ENCODE assay signal across 18 cellular contexts in genomic region chr1:11788549-11789053, GRCh38. TPM values are rescaled to one million over a fixed set of nuclear protein-coding genes. Genes with fewer than 3 reads are reported as not detected.
DNase-seq lines count a peak whose midpoint lies in the region; ATAC-seq and TF ChIP-seq lines count a peak whose summit lies in the region.
"Had no signal": no experiment of that assay in that cellular context is flagged by ENCODE, and none has a peak within 500 bp of the region (broad histone marks: within the 10 kb centered on the region; RNA-seq: fewer than 3 reads in every experiment).

No MANE protein-coding gene starts in this region.

- ATAC-seq in foreskin keratinocyte: no peak
- no peak for ATAC-seq in naive thymus-derived CD4-positive, alpha-beta T cell
- ATAC-seq: activated T-cell treated with anti-CD3 and anti-CD28 coated beads, Interleukin-2, amount 50 U/mL, for 72 hours had no signal

- H3K4me1 Mint-ChIP-seq in naive thymus-derived CD4-positive, alpha-beta T cell: peaks cover 4 to 9% (median 6%) of the 10 kb centered on the region in 7 donors

- H3K27ac ChIP-seq in Peyer's patch: peak overlapping the region; percentile 68 to 93 (median 84)
- peak overlapping the region; percentile 50 to 57 for H3K27ac ChIP-seq in mucosa of rectum (ENCODE audit: low read depth in 2 of 2, low read length in 2 of 2)
- peak overlapping the region; percentile 88 for H3K27ac ChIP-seq in suprapubic skin
- no peak overlapping the region for H3K27ac ChIP-seq in foreskin keratinocyte
- no peak overlapping the region for H3K27ac ChIP-seq in naive thymus-derived CD4-positive, alpha-beta T cell (ENCODE audit: low read depth, low read length)
- H3K27ac ChIP-seq: C4-2B had no signal

- TF ChIP-seq CTCF in Peyer's patch (IDR thresholded peaks at IDR 0.05) (no peak), suprapubic skin (IDR thresholded peaks at IDR 0.05) (no peak), foreskin keratinocyte (conservative IDR thresholded peaks at IDR 0.05) (no peak)

- peak overlapping the region in 1 of 2 donors; percentile 36 for H3K9ac ChIP-seq in mucosa of rectum (ENCODE audit: low read depth in 1 of 2, low read length in 2 of 2)

- POLR2A ChIA-PET in naive thymus-derived CD4-positive, alpha-beta T cell (lab: Charles Lee): no interaction called here

- peaks cover 0 to 8% (median 0%) of the 10 kb centered on the region in 5 donors for H3K36me3 Mint-ChIP-seq in naive thymus-derived CD4-positive, alpha-beta T cell

- H3K4me3 ChIP-seq in Peyer's patch (no peak overlapping the region), mucosa of rectum (ENCODE audit: low read length in 2 of 2) (no peak overlapping the region), suprapubic skin (peak overlapping the region; percentile 5)
- no peak overlapping the region for H3K4me3 ChIP-seq in naive thymus-derived CD4-positive, alpha-beta T cell (ENCODE audit: low read length)

- H3K4me1 ChIP-seq in Peyer's patch: peaks cover 0 to 58% (median 11%) of the 10 kb centered on the region in 4 donors
- H3K4me1 ChIP-seq in mucosa of rectum (ENCODE audit: control insufficient read depth in 2 of 2, insufficient read depth in 2 of 2, low read length in 2 of 2): peaks cover 32 to 55% of the 10 kb centered on the region in 2 donors
- peaks cover 76% of the 10 kb centered on the region for H3K4me1 ChIP-seq in suprapubic skin
- no peaks in the 10 kb centered on the region for H3K4me1 ChIP-seq in foreskin keratinocyte
- peaks cover 4 to 11% of the 10 kb centered on the region in 2 donors for H3K4me1 ChIP-seq in naive thymus-derived CD4-positive, alpha-beta T cell (ENCODE audit: control insufficient read depth in 2 of 2, insufficient read depth in 2 of 2, low read length in 2 of 2)

- 67% methylated on average over 5 of the region's 14 CpGs for WGBS in suprapubic skin

- intact Hi-C loops in naive thymus-derived CD4-positive, alpha-beta T cell (cut with micrococcal nuclease): no loop called here

- H3K9me3 ChIP-seq in Peyer's patch (no peaks in the 10 kb centered on the region), mucosa of rectum (ENCODE audit: control insufficient read depth in 2 of 2, low read length in 2 of 2) (no peaks in the 10 kb centered on the region), suprapubic skin (no peaks in the 10 kb centered on the region)
- H3K9me3 ChIP-seq in naive thymus-derived CD4-positive, alpha-beta T cell (ENCODE audit: control insufficient read depth in 2 of 3, low read length in 3 of 3): no peaks in the 10 kb centered on the region

- no peak for DNase-seq in Peyer's patch
- DNase-seq in erythroblast (lab: John Stamatoyannopoulos, UW): no peak
- DNase-seq in suprapubic skin (ENCODE audit: low spot score in 2 of 2): no peak
- DNase-seq in GM03348 (ENCODE audit: low spot score): no peak
- DNase-seq in SIG-M5 treated with dmso at 0.1 percent for 504 hours (lab: John Stamatoyannopoulos, UW; ENCODE audit: unreplicated experiment): no peak
- no peak for DNase-seq in foreskin keratinocyte
- DNase-seq in naive thymus-derived CD4-positive, alpha-beta T cell: no peak
- DNase-seq: activated CD4-positive, alpha-beta T cell treated with anti-CD3 and anti-CD28 coated beads for 48 hours; activated T-cell treated with anti-CD3 and anti-CD28 coated beads, Interleukin-2, amount 50 U/mL, for 72 hours; DND-41; KG1; NCI-H146; NCI-H524 treated with DMSO at 0.1 percent for 48 hours; stimulated activated CD8-positive, alpha-beta memory T cell treated with anti-CD3 and anti-CD28 coated beads, Interleukin-4, amount 100 ng/mL, for 48 hours had no signal

- TF ChIP-seq EP300 in suprapubic skin (IDR thresholded peaks at IDR 0.05): no peak

- H3K4me3 Mint-ChIP-seq in naive thymus-derived CD4-positive, alpha-beta T cell: no peak overlapping the region
- H3K4me3 Mint-ChIP-seq: activated T-cell treated with anti-CD3 and anti-CD28 coated beads, Interleukin-2, amount 50 U/mL, for 72 hours had no signal

- CTCF ChIA-PET in naive thymus-derived CD4-positive, alpha-beta T cell (lab: Charles Lee): no interaction called here

- TF ChIP-seq POLR2A in Peyer's patch (IDR thresholded peaks at IDR 0.05): no peak
- peak; percentile 13 for TF ChIP-seq POLR2A in erythroblast (IDR thresholded peaks at IDR 0.05; ENCODE audit: low read length)
- TF ChIP-seq POLR2A in suprapubic skin (IDR thresholded peaks at IDR 0.05): no peak

- no peaks in the 10 kb centered on the region for H3K9me3 Mint-ChIP-seq in naive thymus-derived CD4-positive, alpha-beta T cell
- H3K9me3 Mint-ChIP-seq: activated T-cell treated with anti-CD3 and anti-CD28 coated beads, Interleukin-2, amount 50 U/mL, for 72 hours had no signal

- H3K36me3 ChIP-seq in Peyer's patch: peaks cover 0 to 13% (median 0%) of the 10 kb centered on the region in 3 donors
- peaks cover 16 to 21% of the 10 kb centered on the region in 2 donors for H3K36me3 ChIP-seq in mucosa of rectum (ENCODE audit: control insufficient read depth in 2 of 2, insufficient read depth in 2 of 2, low read length in 2 of 2)
- peaks cover 17% of the 10 kb centered on the region for H3K36me3 ChIP-seq in suprapubic skin
- peaks cover 0 to 38% (median 3%) of the 10 kb centered on the region in 3 experiments for H3K36me3 ChIP-seq in naive thymus-derived CD4-positive, alpha-beta T cell (ENCODE audit: control insufficient read depth in 2 of 3, insufficient read depth in 3 of 3, low read length in 3 of 3)

- H3K27me3 Mint-ChIP-seq in naive thymus-derived CD4-positive, alpha-beta T cell: no peaks in the 10 kb centered on the region

- H3K27me3 ChIP-seq in Peyer's patch (no peaks in the 10 kb centered on the region), mucosa of rectum (ENCODE audit: control insufficient read depth in 2 of 2, insufficient read depth in 2 of 2, low read length in 2 of 2) (no peaks in the 10 kb centered on the region), suprapubic skin (no peaks in the 10 kb centered on the region), foreskin keratinocyte (peaks cover 5% of the 10 kb centered on the region)
- no peaks in the 10 kb centered on the region for H3K27me3 ChIP-seq in naive thymus-derived CD4-positive, alpha-beta T cell (ENCODE audit: control insufficient read depth in 2 of 2, insufficient read depth in 2 of 2, low read length in 2 of 2)

- peak overlapping the region in 1 of 9 donors; percentile 43 for H3K27ac Mint-ChIP-seq in naive thymus-derived CD4-positive, alpha-beta T cell
- H3K27ac Mint-ChIP-seq: activated T-cell treated with anti-CD3 and anti-CD28 coated beads, Interleukin-2, amount 50 U/mL, for 72 hours had no signal

RNA-seq across cellular contexts. Expression of gene MTHFR, which starts 17.2 kb away (rescaled TPM):
- total RNA-seq in Peyer's patch: 100 to 1,000 TPM in 1 of 4 donors, 10 to 100 TPM in 3; 82.0 to 130 (median 87.3) TPM
- total RNA-seq in suprapubic skin: 10 to 100 TPM; 35.0 to 57.5 (median 39.7) TPM
- total RNA-seq in foreskin keratinocyte: 10.2 and 11.5 TPM in 2 replicates
- polyA plus RNA-seq in foreskin keratinocyte: 3.4 and 4.1 TPM in 2 replicates
- total RNA-seq in naive thymus-derived CD4-positive, alpha-beta T cell: 10 to 100 TPM; 31.0 to 64.4 (median 55.2) TPM
- 10 to 100 TPM; 10.0 to 10.5 TPM for polyA plus RNA-seq in naive thymus-derived CD4-positive, alpha-beta T cell

RNA-seq across cellular contexts. Expression of gene CLCN6, which starts 17.4 kb away (rescaled TPM):
- 10 to 100 TPM; 28.4 to 63.7 (median 30.2) TPM for total RNA-seq in Peyer's patch
- 10 to 100 TPM in 2 of 4 donors, 1 to 10 TPM in 2; 6.2 to 22.5 (median 10.2) TPM for total RNA-seq in suprapubic skin
- total RNA-seq in foreskin keratinocyte: 12.4 and 14.5 TPM in 2 replicates
- 5.1 and 8.0 TPM in 2 replicates for polyA plus RNA-seq in foreskin keratinocyte
- total RNA-seq in naive thymus-derived CD4-positive, alpha-beta T cell: 10 to 100 TPM; 13.3 to 23.0 (median 20.9) TPM
- 1 to 10 TPM; 3.4 to 3.6 TPM for polyA plus RNA-seq in naive thymus-derived CD4-positive, alpha-beta T cell

RNA-seq across cellular contexts. Expression of gene C1orf167, which starts 26.6 kb away (rescaled TPM):
- total RNA-seq in Peyer's patch: not detected
- 1 to 10 TPM in 2 of 4 donors, not detected in 2; 1.1 to 6.1 TPM for total RNA-seq in suprapubic skin
- not detected in 2 replicates for total RNA-seq in foreskin keratinocyte
- polyA plus RNA-seq in foreskin keratinocyte: not detected in 2 replicates
- under 1 TPM in 1 of 5 experiments, not detected in 4; 0.13 TPM for total RNA-seq in naive thymus-derived CD4-positive, alpha-beta T cell
- under 1 TPM in 1 of 2 donors, not detected in 1; 0.45 TPM for polyA plus RNA-seq in naive thymus-derived CD4-positive, alpha-beta T cell
- total RNA-seq: liver; T-helper 1 cell treated with Interleukin-12 subunit alpha and Interleukin-12 subunit beta and Interleukin-4 antibody, amounts not matched to agents 30 ng/mL and 1 ng/mL, for 36 hours had no signal

RNA-seq across cellular contexts. Expression of gene AGTRAP, which starts 52.7 kb away (rescaled TPM):
- total RNA-seq in Peyer's patch (10 to 100 TPM in 3 of 4 donors, 1 to 10 TPM in 1; 9.5 to 32.2 (median 25.5) TPM), suprapubic skin (10 to 100 TPM; 34.7 to 52.5 (median 47.2) TPM), foreskin keratinocyte (83.1 and 83.9 TPM in 2 replicates)
- polyA plus RNA-seq in foreskin keratinocyte: 138 and 140 TPM in 2 replicates
- total RNA-seq in naive thymus-derived CD4-positive, alpha-beta T cell: 10 to 100 TPM; 28.2 to 82.5 (median 32.7) TPM
- polyA plus RNA-seq in naive thymus-derived CD4-positive, alpha-beta T cell: 100 to 1,000 TPM in 1 of 2 donors, 10 to 100 TPM in 1; 96.9 to 108 TPM

RNA-seq across cellular contexts. Expression of gene NPPA, which starts 59.0 kb away (rescaled TPM):
- total RNA-seq in Peyer's patch (not detected), suprapubic skin (not detected), foreskin keratinocyte (not detected in 2 replicates)
- not detected in 2 replicates for polyA plus RNA-seq in foreskin keratinocyte
- not detected for total RNA-seq in naive thymus-derived CD4-positive, alpha-beta T cell
- polyA plus RNA-seq in naive thymus-derived CD4-positive, alpha-beta T cell: not detected
- total RNA-seq: activated T-cell treated with anti-CD3 and anti-CD28 coated beads, Interleukin-2, amount 50 U/mL, for 72 hours; liver; T-helper 1 cell treated with Interleukin-12 subunit alpha and Interleukin-12 subunit beta and Interleukin-4 antibody, amounts not matched to agents 30 ng/mL and 1 ng/mL, for 36 hours had no signal

Comparison
In these comparisons a context has a peak if more than half of its experiments do, and no peak if none do; other contexts are left out.
1. H3K27ac ChIP-seq: peak in Peyer's patch (4 of 4), mucosa of rectum (2 of 2) and suprapubic skin (single experiment); none in foreskin keratinocyte (single experiment) and naive thymus-derived CD4-positive, alpha-beta T cell (single experiment).